In genomic region chr3:117547956-117548550, GRCh38 we compare ENCODE assay signal across 1 cellular context.
TF ChIP-seq lines count a peak whose summit lies in the region.

No MANE protein-coding gene starts in this region.

TF ChIP-seq in SK-N-SH treated with all-trans-retinoic acid at 6 μM for 48 hours, 23 proteins besides CTCF, POLR2A, EP300 and RAD21 (continued from another document):
- TF ChIP-seq, protein P1, sequence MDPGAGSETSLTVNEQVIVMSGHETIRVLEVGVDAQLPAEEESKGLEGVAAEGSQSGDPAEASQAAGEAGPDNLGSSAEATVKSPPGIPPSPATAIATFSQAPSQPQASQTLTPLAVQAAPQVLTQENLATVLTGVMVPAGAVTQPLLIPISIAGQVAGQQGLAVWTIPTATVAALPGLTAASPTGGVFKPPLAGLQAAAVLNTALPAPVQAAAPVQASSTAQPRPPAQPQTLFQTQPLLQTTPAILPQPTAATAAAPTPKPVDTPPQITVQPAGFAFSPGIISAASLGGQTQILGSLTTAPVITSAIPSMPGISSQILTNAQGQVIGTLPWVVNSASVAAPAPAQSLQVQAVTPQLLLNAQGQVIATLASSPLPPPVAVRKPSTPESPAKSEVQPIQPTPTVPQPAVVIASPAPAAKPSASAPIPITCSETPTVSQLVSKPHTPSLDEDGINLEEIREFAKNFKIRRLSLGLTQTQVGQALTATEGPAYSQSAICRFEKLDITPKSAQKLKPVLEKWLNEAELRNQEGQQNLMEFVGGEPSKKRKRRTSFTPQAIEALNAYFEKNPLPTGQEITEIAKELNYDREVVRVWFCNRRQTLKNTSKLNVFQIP (CRISPR knock-in tag; IDR thresholded peaks at IDR 0.05; ENCODE audit: borderline replicate concordance, low read depth): no peak
- TF ChIP-seq ESRRG (CRISPR knock-in tag; IDR thresholded peaks at IDR 0.05): no peak
